ENCODE assay signal across 24 cellular contexts in the genomic region with DNA sequence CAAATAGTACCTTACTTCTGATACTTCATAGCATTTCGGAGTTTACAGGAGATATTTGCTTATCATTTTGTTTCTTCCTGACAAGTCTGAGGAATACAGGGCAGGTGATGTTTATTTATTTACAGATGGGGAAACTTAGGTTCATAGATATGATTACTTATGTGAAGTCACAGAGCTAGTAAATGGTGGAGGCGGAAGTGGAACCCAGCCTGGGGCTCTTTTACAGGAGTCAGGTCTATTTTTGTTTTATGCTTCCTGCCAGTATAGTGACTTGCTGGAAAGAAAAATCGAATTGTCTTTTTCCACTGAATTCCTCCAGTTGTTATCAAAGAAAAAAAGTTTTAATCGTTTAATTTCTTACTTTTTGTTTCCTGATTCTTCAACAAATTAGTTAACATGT.
"Had no signal": no experiment of that assay in that cellular context is flagged by ENCODE, and none has a peak within 500 bp of the region (broad histone marks: within the 10 kb centered on the region; RNA-seq: fewer than 3 reads in every experiment).

No MANE protein-coding gene starts in this region.

- H3K27ac ChIP-seq: adrenal gland, ascending aorta, brain microvascular endothelial cell, dorsolateral prefrontal cortex, esophagus squamous epithelium, gastroesophageal sphincter, neutrophil, ovary, prostate gland, upper lobe of left lung had no signal

- H3K4me1 ChIP-seq: adrenal gland, prostate gland had no signal

- H3K9me3 ChIP-seq: adrenal gland, ascending aorta, esophagus squamous epithelium, gastroesophageal sphincter, neutrophil, ovary, prostate gland, upper lobe of left lung had no signal

- H3K4me3 ChIP-seq: adrenal gland, ascending aorta, dorsolateral prefrontal cortex, esophagus squamous epithelium, gastroesophageal sphincter, ovary, prostate gland, upper lobe of left lung had no signal

- H3K27me3 ChIP-seq: adrenal gland, ascending aorta, brain microvascular endothelial cell, dorsolateral prefrontal cortex, esophagus squamous epithelium, gastroesophageal sphincter, neutrophil, ovary, upper lobe of left lung had no signal

- ATAC-seq: effector memory CD8-positive, alpha-beta T cell; gastroesophageal sphincter; left cardiac atrium had no signal

- H3K36me3 ChIP-seq: adrenal gland, ascending aorta, brain microvascular endothelial cell, esophagus squamous epithelium, gastroesophageal sphincter, neutrophil, ovary, prostate gland, upper lobe of left lung had no signal

- DNase-seq: activated CD4-positive, alpha-beta T cell treated with anti-CD3 and anti-CD28 coated beads for 1 hour; activated CD4-positive, alpha-beta T cell treated with anti-CD3 and anti-CD28 coated beads, Interleukin-2, amount 50 U/mL, for 4 hours; activated CD8-positive, alpha-beta memory T cell treated with anti-CD3 and anti-CD28 coated beads for 24 hours; activated CD8-positive, alpha-beta memory T cell treated with anti-CD3 and anti-CD28 coated beads, Interleukin-2, amount 50 U/mL, for 4 hours; activated naive CD4-positive, alpha-beta T cell; activated T-cell treated with anti-CD3 and anti-CD28 coated beads, Interleukin-2, amount 50 U/mL, for 24 hours; adrenal gland; brain microvascular endothelial cell; dorsolateral prefrontal cortex; effector memory CD8-positive, alpha-beta T cell; esophagus squamous epithelium; head of caudate nucleus; hypothalamus; left cardiac atrium; mesenchymal stem cell; ovary; stimulated activated CD4-positive, alpha-beta T cell treated with anti-CD3 and anti-CD28 coated beads, Interleukin-4, amount 100 ng/mL, for 1 hour; stimulated activated naive CD4-positive, alpha-beta T cell treated with Interleukin-2 at 50 U/mL for 16 hours; T-helper 2 cell; upper lobe of left lung had no signal
